Comparison of ENCODE assay signal across 18 cellular contexts in genomic region chr2:100520224-100520623, GRCh38. TPM values are rescaled to one million over a fixed set of nuclear protein-coding genes. Genes with fewer than 3 reads are reported as not detected.
DNase-seq lines count a peak whose midpoint lies in the region; ATAC-seq and TF ChIP-seq lines count a peak whose summit lies in the region.
"Had no signal": no experiment of that assay in that cellular context is flagged by ENCODE, and none has a peak within 500 bp of the region (broad histone marks: within the 10 kb centered on the region; RNA-seq: fewer than 3 reads in every experiment).

No MANE protein-coding gene starts in this region.

- DNase-seq in Calu3 (peak; percentile 3), HS-5 (ENCODE audit: low read depth) (peak; percentile 30), amniotic epithelial cell (ENCODE audit: low read depth) (peak; percentile 11), kidney tubule cell (ENCODE audit: low spot score) (peak; percentile 6), T-helper 1 cell (no peak), NCI-H82 treated with DMSO at 0.1 percent for 48 hours (lab: John Stamatoyannopoulos, UW; ENCODE audit: unreplicated experiment) (no peak)
- DNase-seq in activated CD4-positive, CD25-positive, alpha-beta regulatory T cell (lab: John Stamatoyannopoulos, UW), result no peak
- DNase-seq: CD4-positive, alpha-beta T cell; DMS79; NCI-H1105 treated with DMSO at 0.1 percent for 48 hours; NCI-H1694; NCI-H2081 treated with DMSO at 0.1 percent for 48 hours; NCI-H510A; NCI-H748 treated with DMSO at 0.1 percent for 48 hours; OCI-M1 had no signal

- no peaks in the 10 kb centered on the region for H3K9me3 Mint-ChIP-seq in Calu3 (ENCODE audit: low read depth, unreplicated experiment)
- H3K9me3 Mint-ChIP-seq: CD4-positive, alpha-beta T cell had no signal

- BruUV-seq in Calu3 (replicated peaks; lab: Mats Ljungman, UMichigan), result no TSS peak

- CTCF ChIA-PET in Calu3 (lab: Charles Lee), result no interaction called here

- intact Hi-C loops in Calu3 (cut with micrococcal nuclease; ENCODE audit: unreplicated experiment), result no loop called here

- TF ChIP-seq CTCF in Calu3 (IDR thresholded peaks at IDR 0.05; ENCODE audit: unreplicated experiment), result no peak

- no peaks in the 10 kb centered on the region for H3K27me3 Mint-ChIP-seq in Calu3 (ENCODE audit: unreplicated experiment)
- H3K27me3 Mint-ChIP-seq: CD4-positive, alpha-beta T cell had no signal

- no peak overlapping the region for H3K4me3 Mint-ChIP-seq in Calu3 (ENCODE audit: low read depth, unreplicated experiment)
- H3K4me3 Mint-ChIP-seq: CD4-positive, alpha-beta T cell had no signal

- ATAC-seq in GM18519 (IDR thresholded peaks at IDR 0.05; ENCODE audit: low FRiP score, unreplicated experiment), result no peak
- ATAC-seq: K562 had no signal

- peaks cover 15% of the 10 kb centered on the region for H3K4me1 Mint-ChIP-seq in Calu3 (ENCODE audit: low read depth, unreplicated experiment)

- no peaks in the 10 kb centered on the region for H3K36me3 Mint-ChIP-seq in Calu3 (ENCODE audit: insufficient read depth, unreplicated experiment)

- no peak overlapping the region for H3K27ac Mint-ChIP-seq in Calu3 (ENCODE audit: unreplicated experiment)
- H3K27ac Mint-ChIP-seq: CD4-positive, alpha-beta T cell had no signal

RNA-seq across cellular contexts. Expression of gene PDCL3, which starts 42.6 kb away (rescaled TPM):
- 23.0 and 27.8 TPM in 2 replicates for total RNA-seq in Calu3 (2022)

RNA-seq across cellular contexts. Expression of gene NMS, which starts 49.9 kb away (rescaled TPM):
- total RNA-seq in Calu3 (2022), result not detected in 2 replicates
- total RNA-seq: A172; CD4-positive, alpha-beta T cell; K562 had no signal

Comparison
In these comparisons a context has a peak if more than half of its experiments do, and no peak if none do; other contexts are left out.
1. DNase-seq: peak in Calu3 (single experiment), HS-5 (single experiment), amniotic epithelial cell (single experiment) and kidney tubule cell (single experiment); none in T-helper 1 cell (0 of 5), NCI-H82 treated with DMSO at 0.1 percent for 48 hours (single experiment) and activated CD4-positive, CD25-positive, alpha-beta regulatory T cell (0 of 4).